Comparison of ENCODE assay signal across 20 cellular contexts in genomic region chr11:68168694-68169093, GRCh38.
"Had no signal": no experiment of that assay in that cellular context is flagged by ENCODE, and none has a peak within 500 bp of the region (broad histone marks: within the 10 kb centered on the region; RNA-seq: fewer than 3 reads in every experiment).

No MANE protein-coding gene starts in this region.

- ATAC-seq: gastrocnemius medialis; left cardiac atrium; lower lobe of right lung; natural killer cell; right cardiac atrium; stimulated activated naive CD8-positive, alpha-beta T cell treated with anti-CD3 and anti-CD28 coated beads, Interleukin-15, amount 100 ng/mL, for 72 hours had no signal

- H3K27ac ChIP-seq: dorsolateral prefrontal cortex, gastrocnemius medialis, left ventricle myocardium inferior, lower lobe of right lung, prostate gland, skin epidermis, spleen had no signal

- H3K4me3 ChIP-seq: dorsolateral prefrontal cortex, gastrocnemius medialis, left ventricle myocardium inferior, lower lobe of right lung, prostate gland, skin epidermis, spleen, thyroid gland had no signal

- H3K9me3 ChIP-seq: gastrocnemius medialis, left ventricle myocardium inferior, lower lobe of right lung, prostate gland, spleen, thyroid gland had no signal

- H3K27me3 ChIP-seq: dorsolateral prefrontal cortex, gastrocnemius medialis, spleen, thyroid gland had no signal

- DNase-seq: caudate nucleus; cerebellar nuclear complex; dorsolateral prefrontal cortex; effector CD4-positive, alpha-beta T cell; foreskin fibroblast; gastrocnemius medialis; head of caudate nucleus; kidney; left cardiac atrium; left ventricle myocardium inferior; lower lobe of right lung; natural killer cell; right cardiac atrium; spleen; stimulated activated CD4-positive, alpha-beta T cell treated with anti-CD3 and anti-CD28 coated beads, Interleukin-2, amount 100 ng/mL, for 48 hours; stimulated activated naive CD4-positive, alpha-beta T cell; stimulated activated naive CD8-positive, alpha-beta T cell treated with anti-CD3 and anti-CD28 coated beads, Interleukin-15, amount 100 ng/mL, for 72 hours; thyroid gland had no signal

- H3K4me1 ChIP-seq: gastrocnemius medialis, left ventricle myocardium inferior, lower lobe of right lung, prostate gland, spleen had no signal
